12 cellular contexts compared by ENCODE assay signal in the genomic region with DNA sequence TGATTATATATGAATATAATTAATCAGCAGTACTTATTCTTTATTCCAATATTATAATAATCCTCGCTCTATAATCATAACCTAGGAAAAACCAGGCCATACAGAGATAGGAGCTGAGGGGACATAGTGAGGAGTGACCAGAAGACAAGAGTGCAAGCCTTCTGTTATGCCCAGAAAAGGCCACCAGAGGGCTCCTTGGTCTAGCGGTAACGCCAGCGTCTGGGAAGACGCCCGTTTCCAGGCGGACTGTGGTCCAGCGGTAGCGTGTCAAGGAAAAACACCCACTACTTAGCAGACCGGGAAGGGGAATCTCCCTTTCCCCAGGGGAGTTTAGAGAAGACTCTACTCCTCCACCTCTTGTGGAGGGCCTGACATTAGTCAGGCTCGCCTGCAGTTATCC. TPM values are rescaled to one million over a fixed set of nuclear protein-coding genes. Genes with fewer than 3 reads are reported as not detected.
DNase-seq lines count a peak whose midpoint lies in the region; ATAC-seq and TF ChIP-seq lines count a peak whose summit lies in the region.
"Not testable (repeated sequence)": the region's sequence is repeated elsewhere in the genome, so short reads cannot be mapped to it uniquely, and the experiment has no call there.
"Had no signal": no experiment of that assay in that cellular context is flagged by ENCODE, and none has a peak within 500 bp of the region (broad histone marks: within the 10 kb centered on the region; RNA-seq: fewer than 3 reads in every experiment).

No MANE protein-coding gene starts in this region.

- not testable (repeated sequence) for H3K4me2 ChIP-seq in hepatocyte

- H3K27me3 Mint-ChIP-seq in CD14-positive monocyte (ENCODE audit: low read depth in 3 of 3); activated naive CD8-positive, alpha-beta T cell treated with anti-CD3 and anti-CD28 coated beads, Interleukin-2, amount 50 U/mL, for 24 hours: not testable (repeated sequence)

- not testable (repeated sequence) for H3K4me3 ChIP-seq in hepatocyte, testis

- not testable (repeated sequence) for H3K9me2 ChIP-seq in hepatocyte (replicated peaks; ENCODE audit: insufficient read depth)

- WGBS in hepatocyte (ENCODE audit: low lambda C conversion rate, missing lambda C conversion rate): 45% methylated on average over 11 of the region's 11 CpGs
- 78% methylated on average over 11 of the region's 11 CpGs for WGBS in testis, 2 donors

- not testable (repeated sequence) for H3K27ac ChIP-seq in hepatocyte, testis

- TF ChIP-seq POLR2A in testis (IDR thresholded peaks at IDR 0.05): not testable (repeated sequence)

- H3K27ac Mint-ChIP-seq in CD14-positive monocyte; activated naive CD8-positive, alpha-beta T cell treated with anti-CD3 and anti-CD28 coated beads, Interleukin-2, amount 50 U/mL, for 24 hours: not testable (repeated sequence)

- not testable (repeated sequence) for H4K20me1 ChIP-seq in hepatocyte (ENCODE audit: insufficient read depth, poor library complexity, severe bottlenecking)

- peak; percentile 59 for TF ChIP-seq RAD21 in Ishikawa (IDR thresholded peaks at IDR 0.05; ENCODE audit: low read depth)

- H2AFZ ChIP-seq in hepatocyte: not testable (repeated sequence)

- H3K36me3 ChIP-seq in hepatocyte (replicated peaks; ENCODE audit: insufficient read depth, low read depth); testis (ENCODE audit: low read depth, missing control alignments): not testable (repeated sequence)

- not testable (repeated sequence) for H3K4me1 Mint-ChIP-seq in CD14-positive monocyte; activated naive CD8-positive, alpha-beta T cell treated with anti-CD3 and anti-CD28 coated beads, Interleukin-2, amount 50 U/mL, for 24 hours

- not testable (repeated sequence) for H3K79me2 ChIP-seq in hepatocyte

- in situ Hi-C loops in SK-MEL-5 (cut with HindIII; ENCODE audit: low pct_unique_long_range_greater_than_20kb, low sequenced_read_pairs): not testable (repeated sequence)

- not testable (repeated sequence) for TF ChIP-seq EP300 in Ishikawa (IDR thresholded peaks at IDR 0.05; ENCODE audit: borderline replicate concordance)

- not testable (repeated sequence) for H3K36me3 Mint-ChIP-seq in CD14-positive monocyte
- H3K36me3 Mint-ChIP-seq in activated naive CD8-positive, alpha-beta T cell treated with anti-CD3 and anti-CD28 coated beads, Interleukin-2, amount 50 U/mL, for 24 hours (ENCODE audit: low read depth): peaks cover 35% of the 10 kb centered on the region

- ATAC-seq in activated naive CD8-positive, alpha-beta T cell treated with anti-CD3 and anti-CD28 coated beads, Interleukin-2, amount 50 U/mL, for 24 hours: not testable (repeated sequence)

- peaks cover 19% of the 10 kb centered on the region for H3K9me3 ChIP-seq in hepatocyte (ENCODE audit: low read depth)
- not testable (repeated sequence) for H3K9me3 ChIP-seq in testis

- not testable (repeated sequence) for H3K27me3 ChIP-seq in hepatocyte, testis

- H3K4me3 Mint-ChIP-seq in CD14-positive monocyte; activated naive CD8-positive, alpha-beta T cell treated with anti-CD3 and anti-CD28 coated beads, Interleukin-2, amount 50 U/mL, for 24 hours: not testable (repeated sequence)

- not testable (repeated sequence) for H3K4me1 ChIP-seq in hepatocyte (ENCODE audit: insufficient read depth); testis

- TF ChIP-seq CTCF in CD14-positive monocyte (IDR thresholded peaks at IDR 0.05) (peak; percentile 12), GM12872 (IDR thresholded peaks at IDR 0.05; ENCODE audit: insufficient read depth, low read depth, low read length) (0 out of 3 replicates have a peak, but pooled peaks have one; percentile 20), hepatocyte (IDR thresholded peaks at IDR 0.05; ENCODE audit: poor library complexity) (peak; percentile 17), testis (IDR thresholded peaks at IDR 0.05) (peak in 1 of 3 experiments; percentile 10)

- peaks cover 32 to 84% (median 70%) of the 10 kb centered on the region in 7 donors for H3K9me3 Mint-ChIP-seq in CD14-positive monocyte
- H3K9me3 Mint-ChIP-seq in activated naive CD8-positive, alpha-beta T cell treated with anti-CD3 and anti-CD28 coated beads, Interleukin-2, amount 50 U/mL, for 24 hours: peaks cover 66% of the 10 kb centered on the region

- intact Hi-C loops in CD14-positive monocyte (cut with micrococcal nuclease); testis (cut with DNase I; ENCODE audit: low total_unique reads): not testable (repeated sequence)

- not testable (repeated sequence) for DNase-seq in CD14-positive monocyte (ENCODE audit: low spot score)
- peak; percentile 3 for DNase-seq in NCI-H460 (ENCODE audit: extremely low read depth, low read depth)
- DNase-seq in SK-MEL-5 (ENCODE audit: low read depth, low spot score): peak; percentile 43
- peak; percentile 10 for DNase-seq in activated naive CD8-positive, alpha-beta T cell treated with anti-CD3 and anti-CD28 coated beads, Interleukin-2, amount 50 U/mL, for 24 hours
- peak; percentile 8 for DNase-seq in hepatocyte (ENCODE audit: low spot score)
- DNase-seq in testis: peak; percentile 34

RNA-seq across cellular contexts. Expression of gene ZNF732, which starts 46.0 kb away (rescaled TPM):
- polyA plus RNA-seq in CD14-positive monocyte: not detected
- total RNA-seq in NCI-H460 (2014; rRNA removed; shearing (Covaris generic)): not detected in 2 replicates
- not detected in 2 replicates for polyA plus RNA-seq in NCI-H460 (2014; cell fraction: nucleus; rRNA removed)
- total RNA-seq in SK-MEL-5 (2014; rRNA removed; shearing (Covaris generic)): 0.08 TPM in 1 of 2 replicates, not detected in the other
- not detected in 2 replicates for polyA plus RNA-seq in SK-MEL-5 (2015; cell fraction: cytosol; rRNA removed)
- not detected in 2 replicates for polyA plus RNA-seq in SK-MEL-5 (2015; cell fraction: nucleus; rRNA removed)
- not detected in 2 replicates for total RNA-seq in hepatocyte
- polyA plus RNA-seq in hepatocyte: not detected in 2 replicates
- total RNA-seq in testis: 1 to 10 TPM; 5.2 to 6.5 TPM
- 1.2 TPM for polyA plus RNA-seq in testis (ENCODE audit: insufficient read depth, low read depth, low replicate concordance)
- total RNA-seq: activated CD4-positive, alpha-beta T cell treated with anti-CD3 and anti-CD28 coated beads, Interleukin-2, amount 10 ng/mL, durations not matched to agents 7 days and 5 days; left ventricle myocardium superior; LHCN-M2; naive thymus-derived CD8-positive, alpha-beta T cell had no signal
- polyA plus RNA-seq: naive thymus-derived CD8-positive, alpha-beta T cell had no signal
